ENCODE assay signal across 1 cellular context in genomic region chr10:43398939-43399871, GRCh38.
TF ChIP-seq lines count a peak whose summit lies in the region.

No MANE protein-coding gene starts in this region.

TF ChIP-seq in HEK293T, 16 proteins besides CTCF, POLR2A, EP300 and RAD21:
- TF ChIP-seq LEF1 (IDR thresholded peaks at IDR 0.05; ENCODE audit: borderline replicate concordance) (no peak), HDGF (IDR thresholded peaks at IDR 0.05; ENCODE audit: borderline replicate concordance) (no peak), NFRKB (IDR thresholded peaks at IDR 0.05) (no peak), CTBP1 (IDR thresholded peaks at IDR 0.05; ENCODE audit: borderline replicate concordance) (no peak), ARNT (IDR thresholded peaks at IDR 0.05) (no peak), FOXA1 (IDR thresholded peaks at IDR 0.05) (no peak), ELF4 (IDR thresholded peaks at IDR 0.05) (no peak), BHLHE40 (IDR thresholded peaks at IDR 0.05; ENCODE audit: borderline replicate concordance) (no peak), FOXK2 (IDR thresholded peaks at IDR 0.05) (no peak), ZNF384 (IDR thresholded peaks at IDR 0.05) (no peak), FOXM1 (IDR thresholded peaks at IDR 0.05; ENCODE audit: borderline replicate concordance) (no peak), TARDBP (IDR thresholded peaks at IDR 0.05) (no peak), L3MBTL2 (conservative IDR thresholded peaks at IDR 0.05) (no peak), PKNOX1 (IDR thresholded peaks at IDR 0.05) (no peak), SP1 (IDR thresholded peaks at IDR 0.05) (no peak), SUZ12 (IDR thresholded peaks at IDR 0.05) (no peak)
